In the genomic region with DNA sequence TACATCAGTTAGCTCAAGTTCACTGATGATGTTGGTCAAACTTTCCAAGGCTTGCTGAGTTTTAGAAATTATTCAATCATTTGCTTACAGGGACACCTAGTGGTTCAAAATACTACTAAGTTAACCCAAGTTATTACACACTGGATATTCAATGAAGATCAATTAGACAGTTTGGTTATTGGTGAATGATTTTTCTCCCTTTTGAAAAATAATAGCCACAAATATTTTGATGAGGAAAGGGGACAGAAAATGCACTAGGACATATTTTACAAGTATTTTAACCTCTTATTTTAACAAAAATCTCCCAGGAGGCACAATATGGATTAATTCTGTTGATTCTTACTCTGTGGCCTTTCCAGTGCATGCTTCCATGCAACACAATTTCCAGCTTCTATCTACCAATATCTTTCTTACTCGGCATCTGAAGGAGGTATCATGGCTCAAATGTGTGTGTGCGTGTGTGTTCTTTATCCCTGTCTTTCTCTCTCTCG, we compare ENCODE assay signal across 8 cellular contexts. TPM values are rescaled to one million over a fixed set of nuclear protein-coding genes. Genes with fewer than 3 reads are reported as not detected.
DNase-seq lines count a peak whose midpoint lies in the region; ATAC-seq and TF ChIP-seq lines count a peak whose summit lies in the region.

No MANE protein-coding gene starts in this region.

- H3K36me3 ChIP-seq in H7 (replicated peaks; ENCODE audit: control insufficient read depth, insufficient read depth, low read length) (no peaks in the 10 kb centered on the region), tibial artery (no peaks in the 10 kb centered on the region)

- peak; percentile 42 for DNase-seq in AG08395 (ENCODE audit: low spot score)
- DNase-seq in H7 = peak; percentile 37
- peak; percentile 63 for DNase-seq in RPMI7951 (ENCODE audit: low read depth)
- DNase-seq in foreskin keratinocyte = no peak
- no peak for DNase-seq in tibial artery
- DNase-seq in activated CD8-positive, alpha-beta memory T cell treated with anti-CD3 and anti-CD28 coated beads, Interleukin-2, amount 50 U/mL, for 48 hours = no peak
- DNase-seq in activated CD8-positive, alpha-beta memory T cell treated with anti-CD3 and anti-CD28 coated beads for 24 hours = no peak

- ATAC-seq in foreskin keratinocyte (no peak), GM18873 (IDR thresholded peaks at IDR 0.05; ENCODE audit: low FRiP score, unreplicated experiment) (no peak)

- H3K4me1 ChIP-seq in foreskin keratinocyte (no peaks in the 10 kb centered on the region), tibial artery (peaks cover 0 to 14% (median 2%) of the 10 kb centered on the region in 4 donors)

- H3K27ac ChIP-seq in foreskin keratinocyte (no peak overlapping the region), tibial artery (no peak overlapping the region)

- H3K4me3 ChIP-seq in H7 (ENCODE audit: insufficient read depth, low read depth, low read length) (no peak overlapping the region), tibial artery (no peak overlapping the region)

- H3K27me3 ChIP-seq in H7 (ENCODE audit: control insufficient read depth, insufficient read depth, low read length) = no peaks in the 10 kb centered on the region
- H3K27me3 ChIP-seq in foreskin keratinocyte = no peaks in the 10 kb centered on the region
- no peaks in the 10 kb centered on the region for H3K27me3 ChIP-seq in tibial artery

- peak; percentile 46 for TF ChIP-seq CTCF in foreskin keratinocyte (conservative IDR thresholded peaks at IDR 0.05)
- peak; percentile 38 to 68 for TF ChIP-seq CTCF in tibial artery (IDR thresholded peaks at IDR 0.05)

- intact Hi-C loops in tibial artery (cut with DNase I; ENCODE audit: low total_unique reads) = no loop called here

- H3K9me3 ChIP-seq in tibial artery = no peaks in the 10 kb centered on the region

RNA-seq across cellular contexts. Expression of a gene that starts 20.1 kb away (rescaled TPM):
- total RNA-seq in H7 (2014; rRNA removed; shearing (Covaris generic)) = not detected in 2 replicates
- not detected in 2 replicates for total RNA-seq in RPMI7951 (2014; rRNA removed; shearing (Covaris generic))
- total RNA-seq in foreskin keratinocyte = not detected in 2 replicates
- not detected in 2 replicates for polyA plus RNA-seq in foreskin keratinocyte

Comparison
In these comparisons a context has a peak if more than half of its experiments do, and no peak if none do; other contexts are left out.
1. DNase-seq: peak in AG08395 (single experiment), H7 (single experiment) and RPMI7951 (single experiment); none in foreskin keratinocyte (0 of 2), tibial artery (0 of 2), activated CD8-positive, alpha-beta memory T cell treated with anti-CD3 and anti-CD28 coated beads, Interleukin-2, amount 50 U/mL, for 48 hours (single experiment) and activated CD8-positive, alpha-beta memory T cell treated with anti-CD3 and anti-CD28 coated beads for 24 hours (single experiment).